ENCODE assay signal across 11 cellular contexts in the genomic region with DNA sequence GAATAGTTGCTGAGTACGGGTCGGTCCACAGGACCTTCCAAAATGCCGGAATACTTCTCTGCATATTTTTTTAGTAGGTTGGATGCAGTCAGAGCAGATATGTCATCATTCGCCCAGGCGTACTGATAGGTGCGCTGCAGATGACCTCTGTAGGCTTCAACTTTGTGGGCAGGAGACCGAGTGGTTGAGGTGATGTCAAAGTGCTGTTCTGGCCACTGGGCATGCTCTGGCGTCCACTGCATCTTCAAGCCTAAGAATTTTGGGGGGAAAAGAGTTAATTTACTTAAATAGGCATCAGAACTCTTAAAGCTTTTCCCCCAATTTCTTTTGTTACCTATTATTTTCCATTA.
"Had no signal": no experiment of that assay in that cellular context is flagged by ENCODE, and none has a peak within 500 bp of the region (broad histone marks: within the 10 kb centered on the region; RNA-seq: fewer than 3 reads in every experiment).

No MANE protein-coding gene starts in this region.

- H3K4me1 Mint-ChIP-seq: immature natural killer cell; naive thymus-derived CD8-positive, alpha-beta T cell had no signal

- H3K27ac Mint-ChIP-seq: dendritic cell treated with granulocyte-macrophage colony-stimulating factor and Interleukin-4, amounts not matched to agents 40 ng/mL and 50 ng/mL, for 4 days; immature natural killer cell; naive thymus-derived CD8-positive, alpha-beta T cell had no signal

- H3K9me3 Mint-ChIP-seq: dendritic cell treated with granulocyte-macrophage colony-stimulating factor and Interleukin-4, amounts not matched to agents 40 ng/mL and 50 ng/mL, for 4 days; neural crest cell had no signal

- H3K27me3 Mint-ChIP-seq: dendritic cell treated with granulocyte-macrophage colony-stimulating factor and Interleukin-4, amounts not matched to agents 40 ng/mL and 50 ng/mL, for 4 days; naive thymus-derived CD8-positive, alpha-beta T cell had no signal

- H3K27ac ChIP-seq: foreskin keratinocyte, stomach had no signal

- H3K9me3 ChIP-seq: mucosa of descending colon, stomach had no signal

- H3K36me3 Mint-ChIP-seq: immature natural killer cell; naive thymus-derived CD8-positive, alpha-beta T cell had no signal

- DNase-seq: foreskin keratinocyte; immature natural killer cell; left ventricle myocardium superior; mammary epithelial cell; naive thymus-derived CD8-positive, alpha-beta T cell; stimulated activated CD4-positive, alpha-beta T cell treated with anti-CD3 and anti-CD28 coated beads, Interleukin-12 subunit alpha, Interleukin-12 subunit beta, amount 100 ng/mL, for 4 hours; stimulated activated naive CD4-positive, alpha-beta T cell; stomach had no signal

- H3K4me3 Mint-ChIP-seq: dendritic cell treated with granulocyte-macrophage colony-stimulating factor and Interleukin-4, amounts not matched to agents 40 ng/mL and 50 ng/mL, for 4 days; immature natural killer cell; naive thymus-derived CD8-positive, alpha-beta T cell; neural crest cell had no signal

- H3K27me3 ChIP-seq: foreskin keratinocyte, stomach had no signal

- ATAC-seq: left ventricle myocardium superior; mucosa of descending colon; naive thymus-derived CD8-positive, alpha-beta T cell had no signal

- H3K4me3 ChIP-seq: mucosa of descending colon, stomach had no signal

- H3K4me1 ChIP-seq: foreskin keratinocyte, stomach had no signal
